ENCODE assay signal across 2 cellular contexts in the genomic region with DNA sequence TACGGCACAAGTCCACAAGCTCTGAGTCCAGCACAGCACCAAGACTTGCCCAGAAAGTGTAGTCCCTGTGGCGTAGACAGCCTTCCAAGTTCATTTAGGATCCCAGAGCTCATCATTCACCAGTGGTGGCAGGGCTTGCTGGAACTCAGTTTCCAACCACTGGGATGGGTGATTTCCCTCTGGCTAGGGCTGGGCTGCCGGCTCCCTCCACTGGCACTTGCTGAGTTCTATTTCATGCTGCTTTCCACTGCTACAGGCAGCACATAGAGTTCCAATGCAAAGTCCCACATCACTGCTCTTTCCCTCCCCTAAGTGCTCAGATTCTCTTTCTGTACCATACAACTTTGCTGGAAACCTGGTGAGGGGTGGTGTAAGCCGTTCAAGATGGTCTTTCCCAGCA.
TF ChIP-seq lines count a peak whose summit lies in the region.

No MANE protein-coding gene starts in this region.

TF ChIP-seq in GM23338, 12 proteins besides CTCF, POLR2A, EP300 and RAD21 (continued from another document):
- TF ChIP-seq, protein P1, sequence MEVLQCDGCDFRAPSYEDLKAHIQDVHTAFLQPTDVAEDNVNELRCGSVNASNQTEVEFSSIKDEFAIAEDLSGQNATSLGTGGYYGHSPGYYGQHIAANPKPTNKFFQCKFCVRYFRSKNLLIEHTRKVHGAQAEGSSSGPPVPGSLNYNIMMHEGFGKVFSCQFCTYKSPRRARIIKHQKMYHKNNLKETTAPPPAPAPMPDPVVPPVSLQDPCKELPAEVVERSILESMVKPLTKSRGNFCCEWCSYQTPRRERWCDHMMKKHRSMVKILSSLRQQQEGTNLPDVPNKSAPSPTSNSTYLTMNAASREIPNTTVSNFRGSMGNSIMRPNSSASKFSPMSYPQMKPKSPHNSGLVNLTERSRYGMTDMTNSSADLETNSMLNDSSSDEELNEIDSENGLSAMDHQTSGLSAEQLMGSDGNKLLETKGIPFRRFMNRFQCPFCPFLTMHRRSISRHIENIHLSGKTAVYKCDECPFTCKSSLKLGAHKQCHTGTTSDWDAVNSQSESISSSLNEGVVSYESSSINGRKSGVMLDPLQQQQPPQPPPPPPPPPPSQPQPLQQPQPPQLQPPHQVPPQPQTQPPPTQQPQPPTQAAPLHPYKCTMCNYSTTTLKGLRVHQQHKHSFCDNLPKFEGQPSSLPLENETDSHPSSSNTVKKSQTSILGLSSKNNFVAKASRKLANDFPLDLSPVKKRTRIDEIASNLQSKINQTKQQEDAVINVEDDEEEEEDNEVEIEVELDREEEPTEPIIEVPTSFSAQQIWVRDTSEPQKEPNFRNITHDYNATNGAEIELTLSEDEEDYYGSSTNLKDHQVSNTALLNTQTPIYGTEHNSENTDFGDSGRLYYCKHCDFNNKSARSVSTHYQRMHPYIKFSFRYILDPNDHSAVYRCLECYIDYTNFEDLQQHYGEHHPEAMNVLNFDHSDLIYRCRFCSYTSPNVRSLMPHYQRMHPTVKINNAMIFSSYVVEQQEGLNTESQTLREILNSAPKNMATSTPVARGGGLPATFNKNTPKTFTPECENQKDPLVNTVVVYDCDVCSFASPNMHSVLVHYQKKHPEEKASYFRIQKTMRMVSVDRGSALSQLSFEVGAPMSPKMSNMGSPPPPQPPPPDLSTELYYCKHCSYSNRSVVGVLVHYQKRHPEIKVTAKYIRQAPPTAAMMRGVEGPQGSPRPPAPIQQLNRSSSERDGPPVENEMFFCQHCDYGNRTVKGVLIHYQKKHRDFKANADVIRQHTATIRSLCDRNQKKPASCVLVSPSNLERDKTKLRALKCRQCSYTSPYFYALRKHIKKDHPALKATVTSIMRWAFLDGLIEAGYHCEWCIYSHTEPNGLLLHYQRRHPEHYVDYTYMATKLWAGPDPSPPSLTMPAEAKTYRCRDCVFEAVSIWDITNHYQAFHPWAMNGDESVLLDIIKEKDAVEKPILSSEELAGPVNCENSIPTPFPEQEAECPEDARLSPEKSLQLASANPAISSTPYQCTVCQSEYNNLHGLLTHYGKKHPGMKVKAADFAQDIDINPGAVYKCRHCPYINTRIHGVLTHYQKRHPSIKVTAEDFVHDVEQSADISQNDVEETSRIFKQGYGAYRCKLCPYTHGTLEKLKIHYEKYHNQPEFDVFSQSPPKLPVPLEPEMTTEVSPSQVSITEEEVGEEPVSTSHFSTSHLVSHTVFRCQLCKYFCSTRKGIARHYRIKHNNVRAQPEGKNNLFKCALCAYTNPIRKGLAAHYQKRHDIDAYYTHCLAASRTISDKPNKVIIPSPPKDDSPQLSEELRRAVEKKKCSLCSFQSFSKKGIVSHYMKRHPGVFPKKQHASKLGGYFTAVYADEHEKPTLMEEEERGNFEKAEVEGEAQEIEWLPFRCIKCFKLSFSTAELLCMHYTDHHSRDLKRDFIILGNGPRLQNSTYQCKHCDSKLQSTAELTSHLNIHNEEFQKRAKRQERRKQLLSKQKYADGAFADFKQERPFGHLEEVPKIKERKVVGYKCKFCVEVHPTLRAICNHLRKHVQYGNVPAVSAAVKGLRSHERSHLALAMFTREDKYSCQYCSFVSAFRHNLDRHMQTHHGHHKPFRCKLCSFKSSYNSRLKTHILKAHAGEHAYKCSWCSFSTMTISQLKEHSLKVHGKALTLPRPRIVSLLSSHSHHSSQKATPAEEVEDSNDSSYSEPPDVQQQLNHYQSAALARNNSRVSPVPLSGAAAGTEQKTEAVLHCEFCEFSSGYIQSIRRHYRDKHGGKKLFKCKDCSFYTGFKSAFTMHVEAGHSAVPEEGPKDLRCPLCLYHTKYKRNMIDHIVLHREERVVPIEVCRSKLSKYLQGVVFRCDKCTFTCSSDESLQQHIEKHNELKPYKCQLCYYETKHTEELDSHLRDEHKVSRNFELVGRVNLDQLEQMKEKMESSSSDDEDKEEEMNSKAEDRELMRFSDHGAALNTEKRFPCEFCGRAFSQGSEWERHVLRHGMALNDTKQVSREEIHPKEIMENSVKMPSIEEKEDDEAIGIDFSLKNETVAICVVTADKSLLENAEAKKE (CRISPR knock-in tag; IDR thresholded peaks at IDR 0.05): no peak
- TF ChIP-seq CREB1 (CRISPR knock-in tag; IDR thresholded peaks at IDR 0.05; ENCODE audit: low read depth) (no peak), ZNF114 (CRISPR knock-in tag; IDR thresholded peaks at IDR 0.05) (no peak), JUNB (IDR thresholded peaks at IDR 0.05; ENCODE audit: unreplicated experiment) (no peak), EZH2phosphoT487 (IDR thresholded peaks at IDR 0.05; ENCODE audit: unreplicated experiment) (no peak), NANOG (IDR thresholded peaks at IDR 0.05; ENCODE audit: borderline replicate concordance) (no peak)

TF ChIP-seq in WTC11, 78 proteins besides CTCF, POLR2A, EP300 and RAD21:
- TF ChIP-seq, protein P2, sequence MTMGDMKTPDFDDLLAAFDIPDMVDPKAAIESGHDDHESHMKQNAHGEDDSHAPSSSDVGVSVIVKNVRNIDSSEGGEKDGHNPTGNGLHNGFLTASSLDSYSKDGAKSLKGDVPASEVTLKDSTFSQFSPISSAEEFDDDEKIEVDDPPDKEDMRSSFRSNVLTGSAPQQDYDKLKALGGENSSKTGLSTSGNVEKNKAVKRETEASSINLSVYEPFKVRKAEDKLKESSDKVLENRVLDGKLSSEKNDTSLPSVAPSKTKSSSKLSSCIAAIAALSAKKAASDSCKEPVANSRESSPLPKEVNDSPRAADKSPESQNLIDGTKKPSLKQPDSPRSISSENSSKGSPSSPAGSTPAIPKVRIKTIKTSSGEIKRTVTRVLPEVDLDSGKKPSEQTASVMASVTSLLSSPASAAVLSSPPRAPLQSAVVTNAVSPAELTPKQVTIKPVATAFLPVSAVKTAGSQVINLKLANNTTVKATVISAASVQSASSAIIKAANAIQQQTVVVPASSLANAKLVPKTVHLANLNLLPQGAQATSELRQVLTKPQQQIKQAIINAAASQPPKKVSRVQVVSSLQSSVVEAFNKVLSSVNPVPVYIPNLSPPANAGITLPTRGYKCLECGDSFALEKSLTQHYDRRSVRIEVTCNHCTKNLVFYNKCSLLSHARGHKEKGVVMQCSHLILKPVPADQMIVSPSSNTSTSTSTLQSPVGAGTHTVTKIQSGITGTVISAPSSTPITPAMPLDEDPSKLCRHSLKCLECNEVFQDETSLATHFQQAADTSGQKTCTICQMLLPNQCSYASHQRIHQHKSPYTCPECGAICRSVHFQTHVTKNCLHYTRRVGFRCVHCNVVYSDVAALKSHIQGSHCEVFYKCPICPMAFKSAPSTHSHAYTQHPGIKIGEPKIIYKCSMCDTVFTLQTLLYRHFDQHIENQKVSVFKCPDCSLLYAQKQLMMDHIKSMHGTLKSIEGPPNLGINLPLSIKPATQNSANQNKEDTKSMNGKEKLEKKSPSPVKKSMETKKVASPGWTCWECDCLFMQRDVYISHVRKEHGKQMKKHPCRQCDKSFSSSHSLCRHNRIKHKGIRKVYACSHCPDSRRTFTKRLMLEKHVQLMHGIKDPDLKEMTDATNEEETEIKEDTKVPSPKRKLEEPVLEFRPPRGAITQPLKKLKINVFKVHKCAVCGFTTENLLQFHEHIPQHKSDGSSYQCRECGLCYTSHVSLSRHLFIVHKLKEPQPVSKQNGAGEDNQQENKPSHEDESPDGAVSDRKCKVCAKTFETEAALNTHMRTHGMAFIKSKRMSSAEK (CRISPR knock-in tag; IDR thresholded peaks at IDR 0.05; ENCODE audit: borderline replicate concordance): no peak
- TF ChIP-seq, protein P3, sequence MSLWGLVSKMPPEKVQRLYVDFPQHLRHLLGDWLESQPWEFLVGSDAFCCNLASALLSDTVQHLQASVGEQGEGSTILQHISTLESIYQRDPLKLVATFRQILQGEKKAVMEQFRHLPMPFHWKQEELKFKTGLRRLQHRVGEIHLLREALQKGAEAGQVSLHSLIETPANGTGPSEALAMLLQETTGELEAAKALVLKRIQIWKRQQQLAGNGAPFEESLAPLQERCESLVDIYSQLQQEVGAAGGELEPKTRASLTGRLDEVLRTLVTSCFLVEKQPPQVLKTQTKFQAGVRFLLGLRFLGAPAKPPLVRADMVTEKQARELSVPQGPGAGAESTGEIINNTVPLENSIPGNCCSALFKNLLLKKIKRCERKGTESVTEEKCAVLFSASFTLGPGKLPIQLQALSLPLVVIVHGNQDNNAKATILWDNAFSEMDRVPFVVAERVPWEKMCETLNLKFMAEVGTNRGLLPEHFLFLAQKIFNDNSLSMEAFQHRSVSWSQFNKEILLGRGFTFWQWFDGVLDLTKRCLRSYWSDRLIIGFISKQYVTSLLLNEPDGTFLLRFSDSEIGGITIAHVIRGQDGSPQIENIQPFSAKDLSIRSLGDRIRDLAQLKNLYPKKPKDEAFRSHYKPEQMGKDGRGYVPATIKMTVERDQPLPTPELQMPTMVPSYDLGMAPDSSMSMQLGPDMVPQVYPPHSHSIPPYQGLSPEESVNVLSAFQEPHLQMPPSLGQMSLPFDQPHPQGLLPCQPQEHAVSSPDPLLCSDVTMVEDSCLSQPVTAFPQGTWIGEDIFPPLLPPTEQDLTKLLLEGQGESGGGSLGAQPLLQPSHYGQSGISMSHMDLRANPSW (CRISPR knock-in tag; conservative IDR thresholded peaks at IDR 0.05; ENCODE audit: low read depth): no peak
- no peak for TF ChIP-seq ZNF416 (CRISPR knock-in tag; IDR thresholded peaks at IDR 0.05)
- TF ChIP-seq ZNF671 (CRISPR knock-in tag; IDR thresholded peaks at IDR 0.05): no peak
- no peak for TF ChIP-seq NFE2L1 (CRISPR knock-in tag; IDR thresholded peaks at IDR 0.05)
- TF ChIP-seq, protein P4, sequence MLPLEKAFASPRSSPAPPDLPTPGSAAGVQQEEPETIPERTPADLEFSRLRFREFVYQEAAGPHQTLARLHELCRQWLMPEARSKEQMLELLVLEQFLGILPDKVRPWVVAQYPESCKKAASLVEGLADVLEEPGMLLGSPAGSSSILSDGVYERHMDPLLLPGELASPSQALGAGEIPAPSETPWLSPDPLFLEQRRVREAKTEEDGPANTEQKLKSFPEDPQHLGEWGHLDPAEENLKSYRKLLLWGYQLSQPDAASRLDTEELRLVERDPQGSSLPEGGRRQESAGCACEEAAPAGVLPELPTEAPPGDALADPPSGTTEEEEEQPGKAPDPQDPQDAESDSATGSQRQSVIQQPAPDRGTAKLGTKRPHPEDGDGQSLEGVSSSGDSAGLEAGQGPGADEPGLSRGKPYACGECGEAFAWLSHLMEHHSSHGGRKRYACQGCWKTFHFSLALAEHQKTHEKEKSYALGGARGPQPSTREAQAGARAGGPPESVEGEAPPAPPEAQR (CRISPR knock-in tag; IDR thresholded peaks at IDR 0.05): no peak
